Comparison of ENCODE assay signal across 8 cellular contexts in genomic region chr5:141476132-141476909, GRCh38. TPM values are rescaled to one million over a fixed set of nuclear protein-coding genes. Genes with fewer than 3 reads are reported as not detected.
DNase-seq lines count a peak whose midpoint lies in the region; ATAC-seq and TF ChIP-seq lines count a peak whose summit lies in the region.

No MANE protein-coding gene starts in this region.

- H3K4me1 ChIP-seq in spleen, result peaks cover 0 to 55% (median 35%) of the 10 kb centered on the region in 6 donors

- TF ChIP-seq POLR2A in spleen (IDR thresholded peaks at IDR 0.05), result no peak

- in situ Hi-C loops in T47D (cut with HindIII; ENCODE audit: low pct_unique_long_range_greater_than_20kb, low sequenced_read_pairs), result no loop called here

- DNase-seq in Right ventricle myocardium inferior (ENCODE audit: missing footprints) (peak; percentile 74), cardiac septum (ENCODE audit: low spot score) (no peak), NCI-H226 (peak; percentile 22), T47D (ENCODE audit: low read depth in 1 of 2, low spot score in 1 of 2) (peak; percentile 70 to 83), iris pigment epithelial cell (ENCODE audit: low read depth) (peak; percentile 83), spleen (no peak)

- peaks cover 0 to 48% (median 14%) of the 10 kb centered on the region in 7 donors for H3K27me3 ChIP-seq in spleen (replicated peaks in 1 of 7)

- ATAC-seq in Right ventricle myocardium inferior (peak; percentile 60), HG02840 (IDR thresholded peaks at IDR 0.05; ENCODE audit: low FRiP score, unreplicated experiment) (peak; percentile 20), HG03457 (IDR thresholded peaks at IDR 0.05; ENCODE audit: unreplicated experiment) (no peak)

- 0 to 2% (median 1%) methylated on average over 18 to 58 of the region's 58 CpGs for WGBS in spleen, 5 donors

- no peak for TF ChIP-seq CTCF in spleen (IDR thresholded peaks at IDR 0.05 in 8 of 11, conservative IDR thresholded peaks at IDR 0.05 in 3 of 11)

- H3K4me3 ChIP-seq in spleen, result peak overlapping the region; percentile 31 to 69 (median 52)

- peak overlapping the region; percentile 22 to 85 (median 76) for H3K27ac ChIP-seq in spleen

- intact Hi-C loops in Right ventricle myocardium inferior (cut with DNase I), result loop anchor here (5.0 kb wide), 1 partner anchor 44 kb away; the partner anchor contains the start of gene PCDHGA12
- intact Hi-C loops in cardiac septum (cut with DNase I), result loop anchor here (2.0 to 5.0 kb wide), 3 partner anchors 34 to 80 kb away; no protein-coding TSS in a partner anchor
- intact Hi-C loops in spleen (cut with DNase I; ENCODE audit: low total_unique reads), result no loop called here

- no peaks in the 10 kb centered on the region for H3K36me3 ChIP-seq in spleen

- H3K9me3 ChIP-seq in spleen, result no peaks in the 10 kb centered on the region

RNA-seq across cellular contexts. Expression of gene PCDHGC3, which starts 0.6 kb away (rescaled TPM):
- total RNA-seq in Right ventricle myocardium inferior (22.5 TPM), cardiac septum (16.9 TPM), spleen (10 to 100 TPM; 10.7 to 26.7 (median 22.5) TPM)
- polyA plus RNA-seq in spleen, result 10 to 100 TPM in 2 of 3 donors, 1 to 10 TPM in 1; 7.0 to 12.7 (median 10.3) TPM

RNA-seq across cellular contexts. Expression of gene PCDHGC4, which starts 8.5 kb away (rescaled TPM):
- 2.4 TPM for total RNA-seq in Right ventricle myocardium inferior
- total RNA-seq in cardiac septum, result 5.8 TPM
- total RNA-seq in spleen, result 1 to 10 TPM; 1.3 to 3.9 (median 2.6) TPM
- under 1 TPM in 2 of 3 donors, not detected in 1; 0.03 TPM for polyA plus RNA-seq in spleen

RNA-seq across cellular contexts. Expression of gene PCDHGC5, which starts 12.6 kb away (rescaled TPM):
- total RNA-seq in Right ventricle myocardium inferior (2.4 TPM), cardiac septum (6.1 TPM), spleen (1 to 10 TPM in 5 of 7 donors, under 1 TPM in 2; 0.93 to 2.5 (median 1.2) TPM)
- under 1 TPM in 2 of 3 donors, not detected in 1; 0.02 to 0.10 TPM for polyA plus RNA-seq in spleen

RNA-seq across cellular contexts. Expression of gene PCDHGA12, which starts 46.0 kb away (rescaled TPM):
- total RNA-seq in Right ventricle myocardium inferior, result 6.5 TPM
- total RNA-seq in cardiac septum, result 10.3 TPM
- total RNA-seq in spleen, result 1 to 10 TPM; 3.3 to 6.3 (median 5.4) TPM
- under 1 TPM; 0.02 to 0.54 (median 0.12) TPM for polyA plus RNA-seq in spleen

RNA-seq across cellular contexts. Expression of gene PCDHGA11, which starts 55.5 kb away (rescaled TPM):
- total RNA-seq in Right ventricle myocardium inferior (4.5 TPM), cardiac septum (9.6 TPM), spleen (1 to 10 TPM; 1.8 to 5.7 (median 3.2) TPM)
- under 1 TPM; 0.13 to 0.26 (median 0.18) TPM for polyA plus RNA-seq in spleen

Comparison
In these comparisons a context has a peak if more than half of its experiments do, and no peak if none do; other contexts are left out.
1. DNase-seq: peak in Right ventricle myocardium inferior (single experiment), NCI-H226 (single experiment), T47D (2 of 2) and iris pigment epithelial cell (single experiment); none in cardiac septum (single experiment) and spleen (single experiment).